In the genomic region with DNA sequence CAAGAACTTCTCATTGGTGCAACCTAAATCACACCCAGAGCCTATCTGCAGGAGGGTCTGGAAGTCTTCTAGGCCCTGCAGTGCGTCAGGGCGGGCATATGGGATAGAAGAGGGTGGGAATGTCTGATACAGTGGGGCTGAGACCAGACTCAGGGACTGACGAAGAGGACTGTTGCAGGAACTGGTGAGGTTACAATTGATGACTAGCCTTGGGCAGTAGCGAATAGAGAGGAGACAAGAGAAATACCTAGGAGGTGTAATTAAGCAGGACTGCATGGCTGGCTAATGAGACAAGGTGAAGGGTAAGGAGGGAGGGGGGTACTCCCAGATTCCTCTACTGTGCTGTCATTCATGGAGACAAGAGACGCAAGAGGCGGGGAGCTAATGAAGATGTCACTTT, we compare ENCODE assay signal across 12 cellular contexts.
DNase-seq lines count a peak whose midpoint lies in the region; ATAC-seq lines count a peak whose summit lies in the region.
"Had no signal": no experiment of that assay in that cellular context is flagged by ENCODE, and none has a peak within 500 bp of the region (broad histone marks: within the 10 kb centered on the region; RNA-seq: fewer than 3 reads in every experiment).

No MANE protein-coding gene starts in this region.

- no peak overlapping the region for H3K4me3 Mint-ChIP-seq in CD4-positive, CD25-positive, alpha-beta regulatory T cell
- H3K4me3 Mint-ChIP-seq in stimulated activated effector memory CD8-positive, alpha-beta T cell treated with anti-CD3 and anti-CD28 coated beads, Interleukin-12 subunit alpha, Interleukin-12 subunit beta, amount 100 ng/mL, for 72 hours: no peak overlapping the region

- H3K36me3 ChIP-seq in CD4-positive, CD25-positive, alpha-beta regulatory T cell (ENCODE audit: control insufficient read depth, insufficient read depth, low read length): peaks cover 29% of the 10 kb centered on the region

- H3K4me1 ChIP-seq in CD4-positive, CD25-positive, alpha-beta regulatory T cell (ENCODE audit: control insufficient read depth, insufficient read depth, low read length, poor library complexity, severe bottlenecking): no peaks in the 10 kb centered on the region

- H3K4me3 ChIP-seq in CD4-positive, CD25-positive, alpha-beta regulatory T cell (ENCODE audit: low read depth, low read length): no peak overlapping the region
- H3K4me3 ChIP-seq: BLaER1 had no signal

- DNase-seq in CD4-positive, CD25-positive, alpha-beta regulatory T cell: no peak
- peak; percentile 99 for DNase-seq in islet precursor cell
- no peak for DNase-seq in stimulated activated effector memory CD8-positive, alpha-beta T cell treated with anti-CD3 and anti-CD28 coated beads, Interleukin-12 subunit alpha, Interleukin-12 subunit beta, amount 100 ng/mL, for 72 hours (ENCODE audit: low spot score in 2 of 2)
- no peak for DNase-seq in DMS53 (lab: John Stamatoyannopoulos, UW)
- DNase-seq in stimulated activated CD8-positive, alpha-beta memory T cell treated with anti-CD3 and anti-CD28 coated beads, Interleukin-4, amount 100 ng/mL, for 48 hours: no peak
- no peak for DNase-seq in hippocampal formation (lab: John Stamatoyannopoulos, UW)
- DNase-seq: 8988T, AML-193, DMS 273 treated with DMSO at 0.1 percent for 48 hours, DMS79 had no signal

- no peak overlapping the region for H3K27ac ChIP-seq in CD4-positive, CD25-positive, alpha-beta regulatory T cell (ENCODE audit: insufficient read depth, low read length, poor library complexity, severe bottlenecking)
- peak overlapping the region; percentile 89 for H3K27ac ChIP-seq in angular gyrus (ENCODE audit: low read depth, low read length)
- H3K27ac ChIP-seq: BLaER1 had no signal

- peaks cover 5 to 19% (median 14%) of the 10 kb centered on the region in 4 donors for H3K4me1 Mint-ChIP-seq in CD4-positive, CD25-positive, alpha-beta regulatory T cell
- peaks cover 7% of the 10 kb centered on the region for H3K4me1 Mint-ChIP-seq in stimulated activated effector memory CD8-positive, alpha-beta T cell treated with anti-CD3 and anti-CD28 coated beads, Interleukin-12 subunit alpha, Interleukin-12 subunit beta, amount 100 ng/mL, for 72 hours

- H3K27me3 Mint-ChIP-seq in CD4-positive, CD25-positive, alpha-beta regulatory T cell: no peaks in the 10 kb centered on the region

- no peak for ATAC-seq in CD4-positive, CD25-positive, alpha-beta regulatory T cell (ENCODE audit: low read depth in 2 of 2)
- no peak for ATAC-seq in stimulated activated effector memory CD8-positive, alpha-beta T cell treated with anti-CD3 and anti-CD28 coated beads, Interleukin-12 subunit alpha, Interleukin-12 subunit beta, amount 100 ng/mL, for 72 hours

- peaks cover 0 to 2% (median 0%) of the 10 kb centered on the region in 7 donors for H3K9me3 Mint-ChIP-seq in CD4-positive, CD25-positive, alpha-beta regulatory T cell
- no peaks in the 10 kb centered on the region for H3K9me3 Mint-ChIP-seq in stimulated activated effector memory CD8-positive, alpha-beta T cell treated with anti-CD3 and anti-CD28 coated beads, Interleukin-12 subunit alpha, Interleukin-12 subunit beta, amount 100 ng/mL, for 72 hours

- no peaks in the 10 kb centered on the region for H3K9me3 ChIP-seq in CD4-positive, CD25-positive, alpha-beta regulatory T cell (ENCODE audit: control insufficient read depth in 2 of 2, low read length in 2 of 2)
- H3K9me3 ChIP-seq: BLaER1 had no signal

- peaks cover 38% of the 10 kb centered on the region for H3K36me3 Mint-ChIP-seq in CD4-positive, CD25-positive, alpha-beta regulatory T cell
- H3K36me3 Mint-ChIP-seq in stimulated activated effector memory CD8-positive, alpha-beta T cell treated with anti-CD3 and anti-CD28 coated beads, Interleukin-12 subunit alpha, Interleukin-12 subunit beta, amount 100 ng/mL, for 72 hours: peaks cover 19% of the 10 kb centered on the region

- peak overlapping the region in 2 of 3 donors; percentile 59 to 64 for H3K27ac Mint-ChIP-seq in CD4-positive, CD25-positive, alpha-beta regulatory T cell
- peak overlapping the region; percentile 14 for H3K27ac Mint-ChIP-seq in stimulated activated effector memory CD8-positive, alpha-beta T cell treated with anti-CD3 and anti-CD28 coated beads, Interleukin-12 subunit alpha, Interleukin-12 subunit beta, amount 100 ng/mL, for 72 hours

- H3K27me3 ChIP-seq in CD4-positive, CD25-positive, alpha-beta regulatory T cell (ENCODE audit: control insufficient read depth, insufficient read depth, low read length): no peaks in the 10 kb centered on the region
- H3K27me3 ChIP-seq: BLaER1 had no signal
